Comparison of ENCODE assay signal across 1 cellular context in genomic region chr11:85795712-85796487, GRCh38.
TF ChIP-seq lines count a peak whose summit lies in the region.

No MANE protein-coding gene starts in this region.

TF ChIP-seq in A549, 52 proteins besides CTCF, POLR2A, EP300 and RAD21:
- TF ChIP-seq PHF8 (IDR thresholded peaks at IDR 0.05; ENCODE audit: borderline replicate concordance, low read depth) (no peak), SMC3 (IDR thresholded peaks at IDR 0.05) (no peak), CHD2 (IDR thresholded peaks at IDR 0.05; ENCODE audit: low read length, partially characterized antibody) (no peak), ZSCAN20 (CRISPR knock-in tag; IDR thresholded peaks at IDR 0.05) (no peak), JUN (IDR thresholded peaks at IDR 0.05) (no peak), ZNF302 (CRISPR knock-in tag; IDR thresholded peaks at IDR 0.05) (no peak), MAFK (IDR thresholded peaks at IDR 0.05; ENCODE audit: partially characterized antibody) (no peak)
- TF ChIP-seq, protein P1, sequence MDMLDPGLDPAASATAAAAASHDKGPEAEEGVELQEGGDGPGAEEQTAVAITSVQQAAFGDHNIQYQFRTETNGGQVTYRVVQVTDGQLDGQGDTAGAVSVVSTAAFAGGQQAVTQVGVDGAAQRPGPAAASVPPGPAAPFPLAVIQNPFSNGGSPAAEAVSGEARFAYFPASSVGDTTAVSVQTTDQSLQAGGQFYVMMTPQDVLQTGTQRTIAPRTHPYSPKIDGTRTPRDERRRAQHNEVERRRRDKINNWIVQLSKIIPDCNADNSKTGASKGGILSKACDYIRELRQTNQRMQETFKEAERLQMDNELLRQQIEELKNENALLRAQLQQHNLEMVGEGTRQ (IDR thresholded peaks at IDR 0.05): no peak
